Comparison of ENCODE assay signal across 1 cellular context in genomic region chr11:116829525-116830183, GRCh38.
TF ChIP-seq lines count a peak whose summit lies in the region.

Gene APOC3, plus strand, starts transcription at chr11:116829907. Its CDS starts 676 bp downstream, at chr11:116830583.

TF ChIP-seq in HepG2, 621 proteins besides CTCF, POLR2A, EP300 and RAD21 (continued from another document and continues in another):
- TF ChIP-seq ZBTB46 (CRISPR knock-in tag; IDR thresholded peaks at IDR 0.05; ENCODE audit: borderline replicate concordance) (no peak), ZKSCAN5 (CRISPR knock-in tag; IDR thresholded peaks at IDR 0.05) (peak; percentile 79), MEF2D (CRISPR knock-in tag; IDR thresholded peaks at IDR 0.05) (peak; percentile 55; the same call in 1 of the 2 replicates), ZBTB7B (CRISPR knock-in tag; IDR thresholded peaks at IDR 0.05) (peak; percentile 71; the same call in 1 of the 2 replicates), NR2F1 (CRISPR knock-in tag; IDR thresholded peaks at IDR 0.05) (peak; percentile 62 to 81), ZFP1 (CRISPR knock-in tag; IDR thresholded peaks at IDR 0.05) (0 out of 2 replicates have a peak, but pooled peaks have one; percentile 13), SOX6 (IDR thresholded peaks at IDR 0.05) (no peak), SOX6 (CRISPR knock-in tag; IDR thresholded peaks at IDR 0.05) (peak; percentile 77), FOXP1 (IDR thresholded peaks at IDR 0.05) (no peak), FOXP1 (CRISPR knock-in tag; IDR thresholded peaks at IDR 0.05) (peak; percentile 45; the same call in 1 of the 2 replicates), ZNF224 (CRISPR knock-in tag; IDR thresholded peaks at IDR 0.05) (0 out of 2 replicates have a peak, but pooled peaks have one; percentile 35), ZNF331 (CRISPR knock-in tag; IDR thresholded peaks at IDR 0.05) (0 out of 2 replicates have a peak, but pooled peaks have one; percentile 30), PHB2 (IDR thresholded peaks at IDR 0.05; ENCODE audit: partially characterized antibody) (no peak), MAZ (IDR thresholded peaks at IDR 0.05; ENCODE audit: borderline replicate concordance, low read depth, low read length) (no peak; the same call in none of the 2 replicates), MAZ (CRISPR knock-in tag; IDR thresholded peaks at IDR 0.05; ENCODE audit: low read depth) (peak; percentile 57; the same call in 1 of the 2 replicates), ARNTL (CRISPR knock-in tag; IDR thresholded peaks at IDR 0.05) (peak; percentile 85), ZNF33B (CRISPR knock-in tag; IDR thresholded peaks at IDR 0.05) (no peak), NBN (conservative IDR thresholded peaks at IDR 0.05) (no peak), BCL6 (CRISPR knock-in tag; IDR thresholded peaks at IDR 0.05) (peak; percentile 65), ZNF605 (CRISPR knock-in tag; IDR thresholded peaks at IDR 0.05) (peak; percentile 55; the same call in 1 of the 2 replicates), KAT2B (IDR thresholded peaks at IDR 0.05; ENCODE audit: borderline replicate concordance, low read depth, low read length) (no peak), KLF6 (CRISPR knock-in tag; IDR thresholded peaks at IDR 0.05) (0 out of 2 replicates have a peak, but pooled peaks have one; percentile 28), ZNF816 (CRISPR knock-in tag; IDR thresholded peaks at IDR 0.05; ENCODE audit: borderline replicate concordance) (0 out of 2 replicates have a peak, but pooled peaks have one; percentile 20), HNRNPK (IDR thresholded peaks at IDR 0.05; ENCODE audit: low read depth, low read length, poor library complexity, severe bottlenecking) (no peak), GATAD1 (CRISPR knock-in tag; IDR thresholded peaks at IDR 0.05) (peak; percentile 39; the same call in 1 of the 2 replicates), POLR2G (IDR thresholded peaks at IDR 0.05; ENCODE audit: low read depth, low read length) (peak; percentile 91), ZNF639 (CRISPR knock-in tag; conservative IDR thresholded peaks at IDR 0.05) (no peak), MIER3 (CRISPR knock-in tag; IDR thresholded peaks at IDR 0.05; ENCODE audit: borderline replicate concordance) (peak; percentile 33; the same call in 1 of the 2 replicates), ETV5 (CRISPR knock-in tag; IDR thresholded peaks at IDR 0.05; ENCODE audit: borderline replicate concordance) (peak; percentile 32; the same call in 1 of the 2 replicates), ZNF280D (CRISPR knock-in tag; IDR thresholded peaks at IDR 0.05) (no peak), YY1 (IDR thresholded peaks at IDR 0.05; ENCODE audit: insufficient read depth, insufficient replicate concordance, low read depth, low read length) (peak; percentile 10), ZNF75D (CRISPR knock-in tag; IDR thresholded peaks at IDR 0.05; ENCODE audit: borderline replicate concordance) (no peak), KDM3A (CRISPR knock-in tag; IDR thresholded peaks at IDR 0.05; ENCODE audit: low read depth) (peak; percentile 86; the same call in 1 of the 2 replicates), ZNF501 (CRISPR knock-in tag; IDR thresholded peaks at IDR 0.05) (peak; percentile 38; the same call in 1 of the 2 replicates), MXD4 (CRISPR knock-in tag; IDR thresholded peaks at IDR 0.05) (peak; percentile 48; the same call in 1 of the 2 replicates), ZNF644 (CRISPR knock-in tag; IDR thresholded peaks at IDR 0.05; ENCODE audit: low read depth) (no peak), LCORL (IDR thresholded peaks at IDR 0.05) (no peak), LCORL (CRISPR knock-in tag; IDR thresholded peaks at IDR 0.05) (peak; percentile 85), ARID2 (CRISPR knock-in tag; IDR thresholded peaks at IDR 0.05; ENCODE audit: borderline replicate concordance) (no peak), ZSCAN25 (CRISPR knock-in tag; IDR thresholded peaks at IDR 0.05) (peak; percentile 91), ZNF333 (CRISPR knock-in tag; IDR thresholded peaks at IDR 0.05; ENCODE audit: borderline replicate concordance) (0 out of 2 replicates have a peak, but pooled peaks have one; percentile 36), TP53 (CRISPR knock-in tag; conservative IDR thresholded peaks at IDR 0.05) (0 out of 2 replicates have a peak, but pooled peaks have one; percentile 14), NR3C1 (CRISPR knock-in tag; IDR thresholded peaks at IDR 0.05) (no peak), ARID5B (CRISPR knock-in tag; IDR thresholded peaks at IDR 0.05) (peak; percentile 67; the same call in 1 of the 2 replicates), DMAP1 (CRISPR knock-in tag; IDR thresholded peaks at IDR 0.05) (peak; percentile 54; the same call in 1 of the 2 replicates), CC2D1A (CRISPR knock-in tag; IDR thresholded peaks at IDR 0.05) (no peak), TCF12 (IDR thresholded peaks at IDR 0.05) (no peak), TCF12 (CRISPR knock-in tag; IDR thresholded peaks at IDR 0.05) (peak; percentile 42; the same call in 1 of the 2 replicates), HOXA3 (CRISPR knock-in tag; IDR thresholded peaks at IDR 0.05) (peak; percentile 60; the same call in 1 of the 2 replicates), PATZ1 (CRISPR knock-in tag; IDR thresholded peaks at IDR 0.05) (peak; percentile 91), KMT2A (CRISPR knock-in tag; IDR thresholded peaks at IDR 0.05) (no peak), SMC3 (IDR thresholded peaks at IDR 0.05; ENCODE audit: low read length) (no peak; the same call in 1 of the 2 replicates), NFE2 (CRISPR knock-in tag; IDR thresholded peaks at IDR 0.05) (no peak)
- TF ChIP-seq, protein P1, sequence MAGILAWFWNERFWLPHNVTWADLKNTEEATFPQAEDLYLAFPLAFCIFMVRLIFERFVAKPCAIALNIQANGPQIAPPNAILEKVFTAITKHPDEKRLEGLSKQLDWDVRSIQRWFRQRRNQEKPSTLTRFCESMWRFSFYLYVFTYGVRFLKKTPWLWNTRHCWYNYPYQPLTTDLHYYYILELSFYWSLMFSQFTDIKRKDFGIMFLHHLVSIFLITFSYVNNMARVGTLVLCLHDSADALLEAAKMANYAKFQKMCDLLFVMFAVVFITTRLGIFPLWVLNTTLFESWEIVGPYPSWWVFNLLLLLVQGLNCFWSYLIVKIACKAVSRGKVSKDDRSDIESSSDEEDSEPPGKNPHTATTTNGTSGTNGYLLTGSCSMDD (CRISPR knock-in tag; IDR thresholded peaks at IDR 0.05) = no peak
- TF ChIP-seq, protein P2, sequence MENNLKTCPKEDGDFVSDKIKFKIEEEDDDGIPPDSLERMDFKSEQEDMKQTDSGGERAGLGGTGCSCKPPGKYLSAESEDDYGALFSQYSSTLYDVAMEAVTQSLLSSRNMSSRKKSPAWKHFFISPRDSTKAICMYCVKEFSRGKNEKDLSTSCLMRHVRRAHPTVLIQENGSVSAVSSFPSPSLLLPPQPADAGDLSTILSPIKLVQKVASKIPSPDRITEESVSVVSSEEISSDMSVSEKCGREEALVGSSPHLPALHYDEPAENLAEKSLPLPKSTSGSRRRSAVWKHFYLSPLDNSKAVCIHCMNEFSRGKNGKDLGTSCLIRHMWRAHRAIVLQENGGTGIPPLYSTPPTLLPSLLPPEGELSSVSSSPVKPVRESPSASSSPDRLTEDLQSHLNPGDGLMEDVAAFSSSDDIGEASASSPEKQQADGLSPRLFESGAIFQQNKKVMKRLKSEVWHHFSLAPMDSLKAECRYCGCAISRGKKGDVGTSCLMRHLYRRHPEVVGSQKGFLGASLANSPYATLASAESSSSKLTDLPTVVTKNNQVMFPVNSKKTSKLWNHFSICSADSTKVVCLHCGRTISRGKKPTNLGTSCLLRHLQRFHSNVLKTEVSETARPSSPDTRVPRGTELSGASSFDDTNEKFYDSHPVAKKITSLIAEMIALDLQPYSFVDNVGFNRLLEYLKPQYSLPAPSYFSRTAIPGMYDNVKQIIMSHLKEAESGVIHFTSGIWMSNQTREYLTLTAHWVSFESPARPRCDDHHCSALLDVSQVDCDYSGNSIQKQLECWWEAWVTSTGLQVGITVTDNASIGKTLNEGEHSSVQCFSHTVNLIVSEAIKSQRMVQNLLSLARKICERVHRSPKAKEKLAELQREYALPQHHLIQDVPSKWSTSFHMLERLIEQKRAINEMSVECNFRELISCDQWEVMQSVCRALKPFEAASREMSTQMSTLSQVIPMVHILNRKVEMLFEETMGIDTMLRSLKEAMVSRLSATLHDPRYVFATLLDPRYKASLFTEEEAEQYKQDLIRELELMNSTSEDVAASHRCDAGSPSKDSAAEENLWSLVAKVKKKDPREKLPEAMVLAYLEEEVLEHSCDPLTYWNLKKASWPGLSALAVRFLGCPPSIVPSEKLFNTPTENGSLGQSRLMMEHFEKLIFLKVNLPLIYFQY (CRISPR knock-in tag; IDR thresholded peaks at IDR 0.05; ENCODE audit: borderline replicate concordance) = peak; percentile 77; the same call in 1 of the 2 replicates
